9 cellular contexts compared by ENCODE assay signal in genomic region chr9:27535701-27536118, GRCh38. TPM values are rescaled to one million over a fixed set of nuclear protein-coding genes. Genes with fewer than 3 reads are reported as not detected.
DNase-seq lines count a peak whose midpoint lies in the region; ATAC-seq lines count a peak whose summit lies in the region.
"Had no signal": no experiment of that assay in that cellular context is flagged by ENCODE, and none has a peak within 500 bp of the region (broad histone marks: within the 10 kb centered on the region; RNA-seq: fewer than 3 reads in every experiment).

No MANE protein-coding gene starts in this region.

- H3K4me3 ChIP-seq in mesenchymal stem cell (ENCODE audit: insufficient read depth in 1 of 2, low read depth in 1 of 2, low read length in 2 of 2) = no peak overlapping the region

- H2AFZ ChIP-seq in mesenchymal stem cell (ENCODE audit: low read depth, low read length) = no peak overlapping the region

- no peaks in the 10 kb centered on the region for H3K9me3 ChIP-seq in mesenchymal stem cell (ENCODE audit: control insufficient read depth, low read length)

- no peak overlapping the region for H3K23ac ChIP-seq in mesenchymal stem cell (ENCODE audit: low read length in 2 of 2)

- POLR2A ChIA-PET in activated CD4-positive, alpha-beta T cell treated with anti-CD3 and anti-CD28 coated beads for 36 hours (lab: Charles Lee) = no interaction called here

- no peaks in the 10 kb centered on the region for H3K79me1 ChIP-seq in mesenchymal stem cell (replicated peaks; ENCODE audit: low read length, poor library complexity, severe bottlenecking)

- H3K4me3 Mint-ChIP-seq in activated CD4-positive, alpha-beta T cell treated with anti-CD3 and anti-CD28 coated beads for 36 hours = no peak overlapping the region
- H3K4me3 Mint-ChIP-seq: activated T-helper 1 cell treated with anti-CD3 and anti-CD28 coated beads, Interleukin-12 subunit alpha, Interleukin-12 subunit beta, Interleukin-2, Interleukin-4 antibody, amounts not matched to agents 30 ng/mL and 10 ng/mL and 1 ng/mL, durations not matched to agents 14 hours and 24 hours and 36 hours had no signal

- H3K27me3 Mint-ChIP-seq in activated CD4-positive, alpha-beta T cell treated with anti-CD3 and anti-CD28 coated beads for 36 hours = no peaks in the 10 kb centered on the region

- no peak overlapping the region for H2BK120ac ChIP-seq in mesenchymal stem cell (ENCODE audit: low read depth, low read length)

- no peaks in the 10 kb centered on the region for H3K4me1 Mint-ChIP-seq in activated CD4-positive, alpha-beta T cell treated with anti-CD3 and anti-CD28 coated beads for 36 hours

- DNase-seq in activated CD4-positive, alpha-beta T cell treated with anti-CD3 and anti-CD28 coated beads for 36 hours = peak; percentile 11
- DNase-seq in activated CD4-positive, alpha-beta T cell treated with anti-CD3 and anti-CD28 coated beads for 48 hours = no peak
- peak; percentile 82 for DNase-seq in superior temporal gyrus (ENCODE audit: extremely low spot score)
- DNase-seq in epidermal melanocyte (ENCODE audit: insufficient read length, low spot score) = no peak
- no peak for DNase-seq in mesenchymal stem cell

- no peak overlapping the region for H3K4me2 ChIP-seq in mesenchymal stem cell (ENCODE audit: low read length, poor library complexity, severe bottlenecking)

- H3K36me3 Mint-ChIP-seq in activated CD4-positive, alpha-beta T cell treated with anti-CD3 and anti-CD28 coated beads for 36 hours (ENCODE audit: low read depth) = peaks cover 7% of the 10 kb centered on the region

- H3K36me3 ChIP-seq in mesenchymal stem cell (ENCODE audit: control insufficient read depth in 1 of 2, insufficient read depth in 2 of 2, low read depth in 1 of 2, low read length in 2 of 2) = peaks cover 0 to 5% of the 10 kb centered on the region in 2 experiments

- no peaks in the 10 kb centered on the region for H3K9me3 Mint-ChIP-seq in activated CD4-positive, alpha-beta T cell treated with anti-CD3 and anti-CD28 coated beads for 36 hours (ENCODE audit: low read depth)
- H3K9me3 Mint-ChIP-seq: activated T-helper 1 cell treated with anti-CD3 and anti-CD28 coated beads, Interleukin-12 subunit alpha, Interleukin-12 subunit beta, Interleukin-2, Interleukin-4 antibody, amounts not matched to agents 30 ng/mL and 10 ng/mL and 1 ng/mL, durations not matched to agents 14 hours and 24 hours and 36 hours had no signal

- intact Hi-C loops in activated CD4-positive, alpha-beta T cell treated with anti-CD3 and anti-CD28 coated beads for 36 hours (cut with DNase I, micrococcal nuclease) = loop anchor here in 1 of 2 experiments (10.0 kb wide), 1 partner anchor 69 kb away; no protein-coding TSS in a partner anchor

- H3K27me3 ChIP-seq in mesenchymal stem cell (ENCODE audit: control insufficient read depth in 1 of 2, insufficient read depth in 1 of 2, low read length in 2 of 2) = peaks cover 0 to 8% of the 10 kb centered on the region in 2 experiments

- no peak overlapping the region for H3K18ac ChIP-seq in mesenchymal stem cell (ENCODE audit: low read depth in 1 of 2, low read length in 2 of 2)

- H4K8ac ChIP-seq in mesenchymal stem cell (ENCODE audit: low read length) = no peak overlapping the region

- H3K4ac ChIP-seq in mesenchymal stem cell (ENCODE audit: low read depth in 1 of 2, low read length in 2 of 2) = no peak overlapping the region

- no peak overlapping the region for H2BK12ac ChIP-seq in mesenchymal stem cell (ENCODE audit: low read length in 2 of 2)

- CTCF ChIA-PET in activated CD4-positive, alpha-beta T cell treated with anti-CD3 and anti-CD28 coated beads for 36 hours (lab: Charles Lee) = interaction anchor here (1.6 kb wide), 2 partner anchors 11 to 24 kb away, joined by 5 to 6 read pairs; no protein-coding TSS in a partner anchor

- no peak overlapping the region for H2BK15ac ChIP-seq in mesenchymal stem cell (ENCODE audit: low read depth, poor library complexity, severe bottlenecking)

- no peak overlapping the region for H2AK5ac ChIP-seq in mesenchymal stem cell (ENCODE audit: low read length, severe bottlenecking)

- H3K9ac ChIP-seq in mesenchymal stem cell (ENCODE audit: low read length) = no peak overlapping the region

- H3K27ac ChIP-seq in cingulate gyrus (ENCODE audit: low read depth, low read length) (peak overlapping the region; percentile 88), mesenchymal stem cell (ENCODE audit: low read length, poor library complexity, severe bottlenecking) (no peak overlapping the region)

- no peak overlapping the region for H4K91ac ChIP-seq in mesenchymal stem cell (ENCODE audit: low read length)

- H3K4me1 ChIP-seq in mesenchymal stem cell (ENCODE audit: control insufficient read depth, insufficient read depth, low read depth, low read length) = peaks cover 2% of the 10 kb centered on the region

- no peak overlapping the region for H3K27ac Mint-ChIP-seq in activated CD4-positive, alpha-beta T cell treated with anti-CD3 and anti-CD28 coated beads for 36 hours
- H3K27ac Mint-ChIP-seq: activated T-helper 1 cell treated with anti-CD3 and anti-CD28 coated beads, Interleukin-12 subunit alpha, Interleukin-12 subunit beta, Interleukin-2, Interleukin-4 antibody, amounts not matched to agents 30 ng/mL and 10 ng/mL and 1 ng/mL, durations not matched to agents 14 hours and 24 hours and 36 hours had no signal

- no peak overlapping the region for H2BK5ac ChIP-seq in mesenchymal stem cell (ENCODE audit: low read depth, low read length, poor library complexity, severe bottlenecking)

- WGBS in mesenchymal stem cell = 47% methylated on average over 3 of the region's 3 CpGs

- peak; percentile 71 for ATAC-seq in activated CD4-positive, alpha-beta T cell treated with anti-CD3 and anti-CD28 coated beads for 36 hours
- ATAC-seq in HG03442 (IDR thresholded peaks at IDR 0.05; ENCODE audit: unreplicated experiment) = peak; percentile 33
- no peak for ATAC-seq in GM18519 (IDR thresholded peaks at IDR 0.05; ENCODE audit: low FRiP score, unreplicated experiment)

- H3K14ac ChIP-seq in mesenchymal stem cell (ENCODE audit: low read length in 2 of 2) = no peak overlapping the region

RNA-seq across cellular contexts. Expression of gene MOB3B, which starts 6.1 kb away (rescaled TPM):
- total RNA-seq in activated CD4-positive, alpha-beta T cell treated with anti-CD3 and anti-CD28 coated beads for 36 hours = under 1 TPM; 0.80 to 0.88 TPM
- polyA plus RNA-seq in mesenchymal stem cell (2013, experiment 1 of 2) = 0.76 TPM
- polyA plus RNA-seq in mesenchymal stem cell (2013, experiment 2 of 2) = 0.78 TPM

RNA-seq across cellular contexts. Expression of gene IFNK, which starts 11.6 kb away (rescaled TPM):
- total RNA-seq in activated CD4-positive, alpha-beta T cell treated with anti-CD3 and anti-CD28 coated beads for 36 hours = not detected
- polyA plus RNA-seq in mesenchymal stem cell (2013, experiment 1 of 2) = not detected
- polyA plus RNA-seq in mesenchymal stem cell (2013, experiment 2 of 2) = not detected
- total RNA-seq: activated T-helper 1 cell treated with anti-CD3 and anti-CD28 coated beads, Interleukin-12 subunit alpha, Interleukin-12 subunit beta, Interleukin-2, Interleukin-4 antibody, amounts not matched to agents 30 ng/mL and 10 ng/mL and 1 ng/mL, durations not matched to agents 14 hours and 24 hours and 36 hours had no signal

RNA-seq across cellular contexts. Expression of gene C9orf72, which starts 37.6 kb away (rescaled TPM):
- 10 to 100 TPM; 10.2 TPM for total RNA-seq in activated CD4-positive, alpha-beta T cell treated with anti-CD3 and anti-CD28 coated beads for 36 hours
- polyA plus RNA-seq in mesenchymal stem cell (2013, experiment 1 of 2) = 7.2 TPM
- polyA plus RNA-seq in mesenchymal stem cell (2013, experiment 2 of 2) = 7.1 TPM

Comparison
In these comparisons a context has a peak if more than half of its experiments do, and no peak if none do; other contexts are left out.
1. DNase-seq: peak in activated CD4-positive, alpha-beta T cell treated with anti-CD3 and anti-CD28 coated beads for 36 hours (single experiment) and superior temporal gyrus (single experiment); none in activated CD4-positive, alpha-beta T cell treated with anti-CD3 and anti-CD28 coated beads for 48 hours (single experiment), epidermal melanocyte (single experiment) and mesenchymal stem cell (single experiment).